ENCODE assay signal across 10 cellular contexts in genomic region chr4:69984030-69984443, GRCh38. TPM values are rescaled to one million over a fixed set of nuclear protein-coding genes. Genes with fewer than 3 reads are reported as not detected.
A peak's percentile ranks its signal among the peaks of the same experiment; 100 is the strongest.
DNase-seq lines count a peak whose midpoint lies in the region; ATAC-seq and TF ChIP-seq lines count a peak whose summit lies in the region.
"Had no signal": no experiment of that assay in that cellular context is flagged by ENCODE, and none has a peak within 500 bp of the region (broad histone marks: within the 10 kb centered on the region; RNA-seq: fewer than 3 reads in every experiment).

No MANE protein-coding gene starts in this region.

- no peak for TF ChIP-seq CTCF in mesothelial cell of epicardium (IDR thresholded peaks at IDR 0.05; ENCODE audit: unreplicated experiment)

- H3K36me3 Mint-ChIP-seq in mesothelial cell of epicardium, result no peaks in the 10 kb centered on the region
- H3K36me3 Mint-ChIP-seq: IgD-negative memory B cell had no signal

- H3K27ac Mint-ChIP-seq in mesothelial cell of epicardium, result peak overlapping the region; percentile 36
- H3K27ac Mint-ChIP-seq: IgD-negative memory B cell had no signal

- H3K4me3 Mint-ChIP-seq in mesothelial cell of epicardium, result no peak overlapping the region
- H3K4me3 Mint-ChIP-seq: IgD-negative memory B cell had no signal

- H3K27me3 Mint-ChIP-seq in mesothelial cell of epicardium (ENCODE audit: low read depth), result no peaks in the 10 kb centered on the region
- H3K27me3 Mint-ChIP-seq: IgD-negative memory B cell had no signal

- DNase-seq in astrocyte of the hippocampus (ENCODE audit: low read depth, low spot score), result peak; percentile 23
- DNase-seq in mesothelial cell of epicardium (ENCODE audit: low spot score in 2 of 2, unreplicated experiment in 2 of 2), result peak in 1 of 2 experiments; percentile 38
- DNase-seq in effector CD4-positive, alpha-beta T cell, result no peak
- DNase-seq in CD1c-positive myeloid dendritic cell (ENCODE audit: extremely low spot score), result no peak
- DNase-seq in HPDE6-E6E7 (ENCODE audit: extremely low spot score), result no peak
- DNase-seq in DMS114 treated with DMSO at 0.1 percent for 48 hours (lab: John Stamatoyannopoulos, UW; ENCODE audit: unreplicated experiment), result no peak
- DNase-seq: stimulated activated CD4-positive, alpha-beta T cell treated with anti-CD3 and anti-CD28 coated beads, Interleukin-4, amount 100 ng/mL, for 24 hours had no signal

- H3K4me1 Mint-ChIP-seq in mesothelial cell of epicardium, result peaks cover 12% of the 10 kb centered on the region
- H3K4me1 Mint-ChIP-seq: IgD-negative memory B cell had no signal

- H3K9me3 Mint-ChIP-seq in mesothelial cell of epicardium, result no peaks in the 10 kb centered on the region

- ATAC-seq in GM18867 (IDR thresholded peaks at IDR 0.05; ENCODE audit: unreplicated experiment) (peak; percentile 72), HG03565 (IDR thresholded peaks at IDR 0.05; ENCODE audit: unreplicated experiment) (peak; percentile 42)

RNA-seq across cellular contexts. Expression of gene STATH, which starts 11.7 kb away (rescaled TPM):
- total RNA-seq in mesothelial cell of epicardium, result not detected in 3 replicates

RNA-seq across cellular contexts. Expression of gene CSN2, which starts 18.5 kb away (rescaled TPM):
- total RNA-seq in mesothelial cell of epicardium, result not detected in 3 replicates

RNA-seq across cellular contexts. Expression of gene HTN3, which starts 44.2 kb away (rescaled TPM):
- total RNA-seq in mesothelial cell of epicardium, result not detected in 3 replicates

RNA-seq across cellular contexts. Expression of gene CSN1S1, which starts 53.2 kb away (rescaled TPM):
- not detected in 3 replicates for total RNA-seq in mesothelial cell of epicardium
